Comparison of ENCODE assay signal across 26 cellular contexts in genomic region chr7:154656618-154657017, GRCh38.
DNase-seq lines count a peak whose midpoint lies in the region; ATAC-seq, FAIRE-seq and TF ChIP-seq lines count a peak whose summit lies in the region.
"Had no signal": no experiment of that assay in that cellular context is flagged by ENCODE, and none has a peak within 500 bp of the region (broad histone marks: within the 10 kb centered on the region; RNA-seq: fewer than 3 reads in every experiment).

No MANE protein-coding gene starts in this region.

- no peak overlapping the region for H2AK5ac ChIP-seq in neuronal stem cell (ENCODE audit: low read depth, low read length)

- no peak overlapping the region for H2BK120ac ChIP-seq in neuronal stem cell (ENCODE audit: low read depth, low read length)

- ATAC-seq in K562 (peak; percentile 39; the same call in 1 of the 3 replicates), HG02884 (IDR thresholded peaks at IDR 0.05; ENCODE audit: unreplicated experiment) (no peak), GM18858 (IDR thresholded peaks at IDR 0.05; ENCODE audit: unreplicated experiment) (no peak)

- H3K36me3 Mint-ChIP-seq in activated T-helper 1 cell treated with anti-CD3 and anti-CD28 coated beads, Interleukin-12 subunit alpha, Interleukin-12 subunit beta, Interleukin-2, Interleukin-4 antibody, amounts not matched to agents 30 ng/mL and 10 ng/mL and 1 ng/mL, durations not matched to agents 14 hours and 24 hours and 36 hours (ENCODE audit: low read depth): no peaks in the 10 kb centered on the region
- H3K36me3 Mint-ChIP-seq: CD14-positive monocyte; CD4-positive, alpha-beta memory T cell; CD4-positive, CD25-positive, alpha-beta regulatory T cell; CD8-positive, alpha-beta memory T cell had no signal

- BruUV-seq in K562 (replicated peaks; lab: Mats Ljungman, UMichigan): no TSS peak

- H3K79me2 ChIP-seq in MM.1S (ENCODE audit: low read length) (no peaks in the 10 kb centered on the region), K562 (ENCODE audit: control insufficient read depth, insufficient read depth, low read length) (no peaks in the 10 kb centered on the region)

- DNase-seq in MM.1S: peak; percentile 2
- DNase-seq in activated T-helper 1 cell treated with anti-CD3 and anti-CD28 coated beads, Interleukin-12 subunit alpha, Interleukin-12 subunit beta, Interleukin-2, Interleukin-4 antibody, amounts not matched to agents 30 ng/mL and 10 ng/mL and 1 ng/mL, durations not matched to agents 14 hours and 24 hours and 36 hours (ENCODE audit: low spot score): no peak
- DNase-seq in K562 (ENCODE audit: extremely low read depth in 1 of 4, low spot score in 3 of 4): no peak
- DNase-seq in neuronal stem cell (ENCODE audit: low spot score): no peak
- no peak for DNase-seq in GM19240 (ENCODE audit: insufficient read length, low spot score)
- DNase-seq in stimulated activated naive CD4-positive, alpha-beta T cell (lab: John Stamatoyannopoulos, UW): no peak
- DNase-seq: 8988T; ACHN; BE2C; C1 segment of cervical spinal cord; CD4-positive, alpha-beta memory T cell; CD4-positive, CD25-positive, alpha-beta regulatory T cell; CD8-positive, alpha-beta memory T cell; COR-L47; DMS 273 treated with DMSO at 0.1 percent for 48 hours; DMS153; DMS53; DMS79; GF-D8 had no signal

- H3K18ac ChIP-seq in neuronal stem cell (ENCODE audit: low read length): peak overlapping the region; percentile 64

- H3K4me2 ChIP-seq in MM.1S (ENCODE audit: low read depth, low read length) (no peak overlapping the region), K562 (ENCODE audit: insufficient read depth, low read length) (peak overlapping the region; percentile 16; the same call in 1 of the 2 replicates), neuronal stem cell (ENCODE audit: insufficient read depth, low read length, poor library complexity, severe bottlenecking) (no peak overlapping the region)
- H3K4me2 ChIP-seq: BLaER1 had no signal

- POLR2A ChIA-PET in K562 (lab: Yijun Ruan, JAX): interaction anchor here (0.6 kb wide), 1 partner anchor 120 kb away, joined by 3 read pairs; no protein-coding TSS in a partner anchor

- no peaks in the 10 kb centered on the region for H4K20me1 ChIP-seq in MM.1S (ENCODE audit: insufficient read depth, low read length)
- no peaks in the 10 kb centered on the region for H4K20me1 ChIP-seq in K562 (replicated peaks; ENCODE audit: control insufficient read depth, insufficient read depth, low read length)
- H4K20me1 ChIP-seq: BLaER1 had no signal

- H3K36me3 ChIP-seq in MM.1S (replicated peaks; ENCODE audit: insufficient read depth, low read length): no peaks in the 10 kb centered on the region
- H3K36me3 ChIP-seq in K562 (ENCODE audit: control insufficient read depth, insufficient read depth, low read length): no peaks in the 10 kb centered on the region
- H3K36me3 ChIP-seq in neuronal stem cell (replicated peaks in 1 of 2; ENCODE audit: control insufficient read depth in 2 of 2, insufficient read depth in 2 of 2, low read length in 2 of 2): no peaks in the 10 kb centered on the region
- H3K36me3 ChIP-seq: BE2C, BLaER1 had no signal

- TF ChIP-seq EP300 in K562 (IDR thresholded peaks at IDR 0.05; ENCODE audit: low read length): no peak

- peak overlapping the region; percentile 30 for H2BK12ac ChIP-seq in neuronal stem cell (ENCODE audit: low read length)

- H4K8ac ChIP-seq in neuronal stem cell (ENCODE audit: low read depth, low read length): no peak overlapping the region

- no peaks in the 10 kb centered on the region for H3K9me3 ChIP-seq in MM.1S (replicated peaks; ENCODE audit: insufficient read depth, low read length)
- peaks cover 3% of the 10 kb centered on the region; the same call in 1 of the 2 replicates for H3K9me3 ChIP-seq in K562 (replicated peaks; ENCODE audit: control insufficient read depth, insufficient read depth, low read depth, low read length)
- no peaks in the 10 kb centered on the region for H3K9me3 ChIP-seq in neuronal stem cell (replicated peaks in 1 of 2; ENCODE audit: control insufficient read depth in 2 of 2, insufficient read depth in 1 of 2, low read depth in 1 of 2, low read length in 2 of 2)
- H3K9me3 ChIP-seq: BE2C had no signal

- H3F3A ChIP-seq in MM.1S (ENCODE audit: insufficient read depth, low read length): no peaks in the 10 kb centered on the region

- no peaks in the 10 kb centered on the region for H3K27me3 Mint-ChIP-seq in activated T-helper 1 cell treated with anti-CD3 and anti-CD28 coated beads, Interleukin-12 subunit alpha, Interleukin-12 subunit beta, Interleukin-2, Interleukin-4 antibody, amounts not matched to agents 30 ng/mL and 10 ng/mL and 1 ng/mL, durations not matched to agents 14 hours and 24 hours and 36 hours (ENCODE audit: insufficient read depth)
- H3K27me3 Mint-ChIP-seq: CD4-positive, alpha-beta memory T cell; CD4-positive, CD25-positive, alpha-beta regulatory T cell; CD8-positive, alpha-beta memory T cell had no signal

- no peak overlapping the region for H2AFZ ChIP-seq in MM.1S (ENCODE audit: low read length)
- no peak overlapping the region for H2AFZ ChIP-seq in K562 (ENCODE audit: low read depth, low read length)
- H2AFZ ChIP-seq in neuronal stem cell (ENCODE audit: low read length): no peak overlapping the region

- H3K4me1 ChIP-seq in MM.1S (ENCODE audit: low read length): no peaks in the 10 kb centered on the region
- H3K4me1 ChIP-seq in K562 (replicated peaks in 1 of 2; ENCODE audit: control insufficient read depth in 2 of 2, insufficient read depth in 2 of 2, low read length in 2 of 2): peaks cover 0 to 10% of the 10 kb centered on the region in 2 experiments; a peak in 3 of 5 replicates
- no peaks in the 10 kb centered on the region for H3K4me1 ChIP-seq in neuronal stem cell (ENCODE audit: control insufficient read depth in 2 of 2, insufficient read depth in 1 of 2, low read depth in 1 of 2, low read length in 2 of 2)
- H3K4me1 ChIP-seq: BE2C, BLaER1 had no signal

- intact Hi-C loops in activated T-helper 1 cell treated with anti-CD3 and anti-CD28 coated beads, Interleukin-12 subunit alpha, Interleukin-12 subunit beta, Interleukin-2, Interleukin-4 antibody, amounts not matched to agents 30 ng/mL and 10 ng/mL and 1 ng/mL, durations not matched to agents 14 hours and 24 hours and 36 hours (cut with micrococcal nuclease): no loop called here
- intact Hi-C loops in K562 (cut with micrococcal nuclease): no loop called here

- H3K9ac ChIP-seq in MM.1S (ENCODE audit: low read length): no peak overlapping the region
- no peak overlapping the region for H3K9ac ChIP-seq in K562 (ENCODE audit: insufficient read depth in 1 of 2, low read depth in 2 of 2, low read length in 2 of 2)
- H3K9ac ChIP-seq in neuronal stem cell (ENCODE audit: low read depth, low read length, poor library complexity): no peak overlapping the region
- H3K9ac ChIP-seq: BLaER1 had no signal

- H2BK5ac ChIP-seq in neuronal stem cell (ENCODE audit: low read length): no peak overlapping the region

- peaks cover 20% of the 10 kb centered on the region for H3K9me3 Mint-ChIP-seq in activated T-helper 1 cell treated with anti-CD3 and anti-CD28 coated beads, Interleukin-12 subunit alpha, Interleukin-12 subunit beta, Interleukin-2, Interleukin-4 antibody, amounts not matched to agents 30 ng/mL and 10 ng/mL and 1 ng/mL, durations not matched to agents 14 hours and 24 hours and 36 hours

- H3K9me2 ChIP-seq in MM.1S (replicated peaks; ENCODE audit: insufficient read depth, low read length): no peaks in the 10 kb centered on the region

- H4K91ac ChIP-seq in neuronal stem cell (ENCODE audit: low read depth, low read length, poor library complexity): no peak overlapping the region

- no peak for TF ChIP-seq RAD21 in K562 (CRISPR knock-in tag; conservative IDR thresholded peaks at IDR 0.05 in 1 of 2, IDR thresholded peaks at IDR 0.05 in 1 of 2)

- CTCF ChIA-PET in K562 (lab: Yijun Ruan, JAX; ENCODE audit: low intra/inter-chr PET ratio): no interaction called here

- H3K23ac ChIP-seq in neuronal stem cell (ENCODE audit: low read depth, low read length, poor library complexity): no peak overlapping the region

- H3K27me3 ChIP-seq in MM.1S (replicated peaks; ENCODE audit: insufficient read depth, low read length): no peaks in the 10 kb centered on the region
- H3K27me3 ChIP-seq in K562 (ENCODE audit: control insufficient read depth in 2 of 2, insufficient read depth in 2 of 2, low read length in 2 of 2): peaks cover 8 to 20% of the 10 kb centered on the region in 2 experiments; a peak in 4 of 5 replicates
- no peaks in the 10 kb centered on the region for H3K27me3 ChIP-seq in neuronal stem cell (ENCODE audit: control insufficient read depth in 3 of 3, insufficient read depth in 3 of 3, low read depth in 1 of 3, low read length in 3 of 3)
- H3K27me3 ChIP-seq: BE2C, BLaER1 had no signal

- WGBS in K562 (ENCODE audit: insufficient coverage, low coverage, missing lambda C conversion rate): 3% methylated on average over 8 of the region's 10 CpGs
- WGBS in neuronal stem cell (ENCODE audit: extremely low coverage in 2 of 2, insufficient read length in 2 of 2, insufficient replicate concordance in 1 of 2), 2 donors: no CpG with 5 or more reads among the region's 10 CpGs

- no peak overlapping the region for H3K4me3 ChIP-seq in MM.1S (ENCODE audit: low read length)
- H3K4me3 ChIP-seq in K562: no peak overlapping the region
- H3K4me3 ChIP-seq in neuronal stem cell (ENCODE audit: low read length in 2 of 2): peak overlapping the region in 1 of 2 donors; percentile 46
- H3K4me3 ChIP-seq: BLaER1 had no signal

- no peak overlapping the region for H3K14ac ChIP-seq in neuronal stem cell (ENCODE audit: low read length)

- H3K79me1 ChIP-seq in neuronal stem cell (ENCODE audit: low read depth, low read length): no peaks in the 10 kb centered on the region

- TF ChIP-seq CTCF in MM.1S (IDR thresholded peaks at IDR 0.05; ENCODE audit: low read length) (no peak), K562 (IDR thresholded peaks at IDR 0.05 in 2 of 3, conservative IDR thresholded peaks at IDR 0.05 in 1 of 3; ENCODE audit: insufficient read depth in 2 of 3, low read depth in 1 of 3, low read length in 3 of 3) (no peak)

- H3K4ac ChIP-seq in neuronal stem cell (ENCODE audit: low read length): no peak overlapping the region

- peak overlapping the region; percentile 18 for H3K27ac Mint-ChIP-seq in activated T-helper 1 cell treated with anti-CD3 and anti-CD28 coated beads, Interleukin-12 subunit alpha, Interleukin-12 subunit beta, Interleukin-2, Interleukin-4 antibody, amounts not matched to agents 30 ng/mL and 10 ng/mL and 1 ng/mL, durations not matched to agents 14 hours and 24 hours and 36 hours
- H3K27ac Mint-ChIP-seq: CD14-positive monocyte; CD4-positive, alpha-beta memory T cell; CD4-positive, CD25-positive, alpha-beta regulatory T cell; CD8-positive, alpha-beta memory T cell had no signal

- no peak for FAIRE-seq in K562 (lab: Jason Lieb, UNC)
- FAIRE-seq: A204.1, G401.6, GM12891 had no signal

- H3K27ac ChIP-seq in MM.1S (ENCODE audit: low read length) (no peak overlapping the region), K562 (ENCODE audit: extremely low read depth, low read depth, low read length) (no peak overlapping the region), neuronal stem cell (replicated peaks; ENCODE audit: low read length) (no peak overlapping the region)
- H3K27ac ChIP-seq: BLaER1 had no signal

- H3K4me3 Mint-ChIP-seq in activated T-helper 1 cell treated with anti-CD3 and anti-CD28 coated beads, Interleukin-12 subunit alpha, Interleukin-12 subunit beta, Interleukin-2, Interleukin-4 antibody, amounts not matched to agents 30 ng/mL and 10 ng/mL and 1 ng/mL, durations not matched to agents 14 hours and 24 hours and 36 hours: no peak overlapping the region
- H3K4me3 Mint-ChIP-seq: CD14-positive monocyte; CD4-positive, alpha-beta memory T cell; CD4-positive, CD25-positive, alpha-beta regulatory T cell; CD8-positive, alpha-beta memory T cell had no signal

- TF ChIP-seq POLR2A in K562 (conservative IDR thresholded peaks at IDR 0.05): no peak

- in situ Hi-C loops in K562 (cut with MboI): no loop called here

- H3K4me1 Mint-ChIP-seq in activated T-helper 1 cell treated with anti-CD3 and anti-CD28 coated beads, Interleukin-12 subunit alpha, Interleukin-12 subunit beta, Interleukin-2, Interleukin-4 antibody, amounts not matched to agents 30 ng/mL and 10 ng/mL and 1 ng/mL, durations not matched to agents 14 hours and 24 hours and 36 hours (ENCODE audit: low read depth): no peaks in the 10 kb centered on the region
- H3K4me1 Mint-ChIP-seq: CD14-positive monocyte; CD4-positive, alpha-beta memory T cell; CD8-positive, alpha-beta memory T cell had no signal

- no peaks in the 10 kb centered on the region for H3K9me1 ChIP-seq in K562 (ENCODE audit: control insufficient read depth, insufficient read depth, low read length)

- H2BK15ac ChIP-seq in neuronal stem cell (ENCODE audit: low read length): no peak overlapping the region
